Comparison of ENCODE assay signal across 12 cellular contexts in genomic region chrX:42955349-42955748, GRCh38.
DNase-seq lines count a peak whose midpoint lies in the region; ATAC-seq, FAIRE-seq and TF ChIP-seq lines count a peak whose summit lies in the region.
"Had no signal": no experiment of that assay in that cellular context is flagged by ENCODE, and none has a peak within 500 bp of the region (broad histone marks: within the 10 kb centered on the region; RNA-seq: fewer than 3 reads in every experiment).

No MANE protein-coding gene starts in this region.

- no peaks in the 10 kb centered on the region for H3K9me3 Mint-ChIP-seq in natural killer cell treated with Interleukin-12 subunit alpha and Interleukin-12 subunit beta and Interleukin-15 and Interleukin-18, amount 100 ng/mL, for 72 hours

- ATAC-seq in GM21423 (IDR thresholded peaks at IDR 0.05; ENCODE audit: unreplicated experiment) (peak; percentile 81), HG03159 (IDR thresholded peaks at IDR 0.05; ENCODE audit: unreplicated experiment) (peak; percentile 78), left cardiac atrium (no peak)
- ATAC-seq in natural killer cell treated with Interleukin-12 subunit alpha and Interleukin-12 subunit beta and Interleukin-15 and Interleukin-18, amount 100 ng/mL, for 72 hours = no peak

- peak overlapping the region; percentile 5 for H3K4me3 ChIP-seq in SU-DHL-6 (ENCODE audit: insufficient read depth, low read length, poor library complexity, severe bottlenecking)

- H3K4me1 Mint-ChIP-seq in natural killer cell treated with Interleukin-12 subunit alpha and Interleukin-12 subunit beta and Interleukin-15 and Interleukin-18, amount 100 ng/mL, for 72 hours (ENCODE audit: low read depth in 2 of 2) = peaks cover 2 to 4% of the 10 kb centered on the region in 2 donors

- peaks cover 39% of the 10 kb centered on the region for H3F3A ChIP-seq in SU-DHL-6 (ENCODE audit: insufficient read depth)

- 0 out of 2 replicates have a peak, but pooled peaks cover 2% of the 10 kb centered on the region for H3K36me3 ChIP-seq in SU-DHL-6 (ENCODE audit: low read length)

- H3K79me2 ChIP-seq in SU-DHL-6 (ENCODE audit: insufficient read depth, low read length) = no peaks in the 10 kb centered on the region

- no peak overlapping the region for H2AFZ ChIP-seq in SU-DHL-6 (ENCODE audit: low read depth, low read length, severe bottlenecking)

- H3K27ac ChIP-seq in SU-DHL-6 (ENCODE audit: low read depth, low read length) = peak overlapping the region; percentile 93
- H3K27ac ChIP-seq: epithelial cell of prostate had no signal

- no peaks in the 10 kb centered on the region for H3K9me2 ChIP-seq in SU-DHL-6 (replicated peaks; ENCODE audit: insufficient read depth, low read length)

- no peaks in the 10 kb centered on the region for H3K27me3 ChIP-seq in SU-DHL-6 (ENCODE audit: low read length)

- no peak for TF ChIP-seq CTCF in SU-DHL-6 (IDR thresholded peaks at IDR 0.05; ENCODE audit: insufficient read depth, low read length, poor library complexity, severe bottlenecking)

- peak overlapping the region; percentile 76 for H3K4me2 ChIP-seq in SU-DHL-6 (ENCODE audit: low read depth, low read length, poor library complexity, severe bottlenecking)

- FAIRE-seq in GM18507 (lab: Jason Lieb, UNC) = peak; percentile 78

- H3K27ac Mint-ChIP-seq in natural killer cell treated with Interleukin-12 subunit alpha and Interleukin-12 subunit beta and Interleukin-15 and Interleukin-18, amount 100 ng/mL, for 72 hours = no peak overlapping the region
- H3K27ac Mint-ChIP-seq: T-helper 1 cell treated with Interleukin-12 subunit alpha and Interleukin-12 subunit beta and Interleukin-4 antibody, amounts not matched to agents 30 μg/mL and 1 μg/mL, for 36 hours had no signal

- H3K9ac ChIP-seq in SU-DHL-6 (ENCODE audit: low read length) = peak overlapping the region; percentile 49

- no peak overlapping the region for H3K4me3 Mint-ChIP-seq in natural killer cell treated with Interleukin-12 subunit alpha and Interleukin-12 subunit beta and Interleukin-15 and Interleukin-18, amount 100 ng/mL, for 72 hours
- H3K4me3 Mint-ChIP-seq: T-helper 1 cell treated with Interleukin-12 subunit alpha and Interleukin-12 subunit beta and Interleukin-4 antibody, amounts not matched to agents 30 μg/mL and 1 μg/mL, for 36 hours had no signal

- H4K20me1 ChIP-seq in SU-DHL-6 (ENCODE audit: low read depth, low read length) = no peaks in the 10 kb centered on the region

- H3K36me3 Mint-ChIP-seq in natural killer cell treated with Interleukin-12 subunit alpha and Interleukin-12 subunit beta and Interleukin-15 and Interleukin-18, amount 100 ng/mL, for 72 hours = no peaks in the 10 kb centered on the region

- DNase-seq in GM18507 (ENCODE audit: extremely low spot score, insufficient read length, low read depth) (no peak), NCI-H2029 (lab: John Stamatoyannopoulos, UW) (no peak), cerebellar cortex (ENCODE audit: low spot score) (no peak), left cardiac atrium (no peak)
- no peak for DNase-seq in natural killer cell treated with Interleukin-12 subunit alpha and Interleukin-12 subunit beta and Interleukin-15 and Interleukin-18, amount 100 ng/mL, for 72 hours (ENCODE audit: low spot score)
- DNase-seq: activated effector memory CD4-positive, alpha-beta T cell treated with anti-CD3 and anti-CD28 coated beads, Interleukin-2, amount 50 U/mL, for 16 hours; DND-41 had no signal

- H3K9me3 ChIP-seq in SU-DHL-6 (ENCODE audit: insufficient read depth, low read length) = no peaks in the 10 kb centered on the region

- intact Hi-C loops in left cardiac atrium (cut with DNase I) = no loop called here

- no peaks in the 10 kb centered on the region for H3K27me3 Mint-ChIP-seq in natural killer cell treated with Interleukin-12 subunit alpha and Interleukin-12 subunit beta and Interleukin-15 and Interleukin-18, amount 100 ng/mL, for 72 hours

Comparison
In these comparisons a context has a peak if more than half of its experiments do, and no peak if none do; other contexts are left out.
1. ATAC-seq: peak in GM21423 (single experiment) and HG03159 (single experiment); none in left cardiac atrium (0 of 2) and natural killer cell treated with Interleukin-12 subunit alpha and Interleukin-12 subunit beta and Interleukin-15 and Interleukin-18, amount 100 ng/mL, for 72 hours (0 of 2).